Comparison of ENCODE assay signal across 13 cellular contexts in the genomic region with DNA sequence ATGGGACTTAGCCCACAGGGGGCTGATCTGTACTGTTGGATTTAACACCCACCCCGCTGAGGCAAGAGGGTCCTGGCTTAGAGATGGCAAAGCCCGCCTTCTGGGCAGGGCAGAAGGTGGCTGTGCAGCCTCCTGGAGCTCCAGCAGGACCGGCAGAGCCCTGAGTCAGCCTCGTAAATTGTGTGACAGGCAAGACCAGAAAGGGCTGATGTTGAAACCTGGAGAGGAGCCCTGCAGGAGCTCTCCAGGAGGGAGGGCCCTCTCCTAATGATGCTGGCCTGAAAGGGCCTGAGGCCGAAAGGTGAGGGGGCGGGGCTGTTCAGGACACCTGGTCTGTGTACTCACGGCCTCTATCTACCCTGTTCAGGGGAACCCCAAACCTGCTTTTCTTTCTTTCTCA. TPM values are rescaled to one million over a fixed set of nuclear protein-coding genes. Genes with fewer than 3 reads are reported as not detected.
DNase-seq lines count a peak whose midpoint lies in the region; ATAC-seq and TF ChIP-seq lines count a peak whose summit lies in the region.
"Had no signal": no experiment of that assay in that cellular context is flagged by ENCODE, and none has a peak within 500 bp of the region (broad histone marks: within the 10 kb centered on the region; RNA-seq: fewer than 3 reads in every experiment).

No MANE protein-coding gene starts in this region.

- H3K4me2 ChIP-seq in mesenchymal stem cell (ENCODE audit: low read length, poor library complexity, severe bottlenecking): no peak overlapping the region

- 70% methylated on average over 7 of the region's 7 CpGs for WGBS in mesenchymal stem cell

- H3K9ac ChIP-seq in mesenchymal stem cell (ENCODE audit: low read length): no peak overlapping the region

- H3K14ac ChIP-seq in mesenchymal stem cell (ENCODE audit: low read length in 2 of 2): no peak overlapping the region

- no peak for TF ChIP-seq RAD21 in Ishikawa (IDR thresholded peaks at IDR 0.05; ENCODE audit: low read depth)

- peak overlapping the region; percentile 44 for H2BK15ac ChIP-seq in mesenchymal stem cell (ENCODE audit: low read depth, poor library complexity, severe bottlenecking)

- no peak overlapping the region for H2AFZ ChIP-seq in mesenchymal stem cell (ENCODE audit: low read depth, low read length)

- peaks cover 0 to 57% of the 10 kb centered on the region in 2 experiments for H3K27me3 ChIP-seq in mesenchymal stem cell (ENCODE audit: control insufficient read depth in 1 of 2, insufficient read depth in 1 of 2, low read length in 2 of 2)
- H3K27me3 ChIP-seq: sigmoid colon had no signal

- H3K4me1 ChIP-seq in mesenchymal stem cell (ENCODE audit: control insufficient read depth, insufficient read depth, low read depth, low read length): peaks cover 18% of the 10 kb centered on the region
- H3K4me1 ChIP-seq: sigmoid colon had no signal

- no peak overlapping the region for H3K4ac ChIP-seq in mesenchymal stem cell (ENCODE audit: low read depth in 1 of 2, low read length in 2 of 2)

- no peak overlapping the region for H3K23ac ChIP-seq in mesenchymal stem cell (ENCODE audit: low read length in 2 of 2)

- no peak overlapping the region for H3K18ac ChIP-seq in mesenchymal stem cell (ENCODE audit: low read depth in 1 of 2, low read length in 2 of 2)

- DNase-seq in ELF-1 (ENCODE audit: low read depth, low spot score): peak; percentile 76
- DNase-seq in amniotic epithelial cell (ENCODE audit: low read depth): peak; percentile 56
- peak; percentile 32 for DNase-seq in mesenchymal stem cell
- no peak for DNase-seq in stimulated activated CD8-positive, alpha-beta memory T cell treated with anti-CD3 and anti-CD28 coated beads, Interleukin-4, amount 100 ng/mL, for 48 hours
- DNase-seq in MV-4-11 (lab: John Stamatoyannopoulos, UW): no peak
- no peak for DNase-seq in NK-92 treated with Interleukin-12 subunit alpha and Interleukin-12 subunit beta, amount 100 ng/mL, for 24 hours (lab: John Stamatoyannopoulos, UW)
- DNase-seq: CD8-positive, alpha-beta T cell; hippocampal formation; Karpas-422; nephron progenitor cell; sigmoid colon had no signal

- no peak overlapping the region for H3K4me3 ChIP-seq in mesenchymal stem cell (ENCODE audit: insufficient read depth in 1 of 2, low read depth in 1 of 2, low read length in 2 of 2)
- H3K4me3 ChIP-seq: sigmoid colon had no signal

- no peak overlapping the region for H2AK5ac ChIP-seq in mesenchymal stem cell (ENCODE audit: low read length, severe bottlenecking)

- TF ChIP-seq EP300 in Ishikawa (IDR thresholded peaks at IDR 0.05; ENCODE audit: borderline replicate concordance): no peak

- H4K8ac ChIP-seq in mesenchymal stem cell (ENCODE audit: low read length): no peak overlapping the region

- no peaks in the 10 kb centered on the region for H3K9me3 ChIP-seq in mesenchymal stem cell (ENCODE audit: control insufficient read depth, low read length)
- H3K9me3 ChIP-seq: sigmoid colon had no signal

- no peak overlapping the region for H2BK12ac ChIP-seq in mesenchymal stem cell (ENCODE audit: low read length in 2 of 2)

- no peak overlapping the region for H2BK5ac ChIP-seq in mesenchymal stem cell (ENCODE audit: low read depth, low read length, poor library complexity, severe bottlenecking)

- no peak overlapping the region for H3K27ac ChIP-seq in mesenchymal stem cell (ENCODE audit: low read length, poor library complexity, severe bottlenecking)
- H3K27ac ChIP-seq: sigmoid colon had no signal

- H4K91ac ChIP-seq in mesenchymal stem cell (ENCODE audit: low read length): no peak overlapping the region

- H2BK120ac ChIP-seq in mesenchymal stem cell (ENCODE audit: low read depth, low read length): no peak overlapping the region

- H3K36me3 ChIP-seq in mesenchymal stem cell (ENCODE audit: control insufficient read depth in 1 of 2, insufficient read depth in 2 of 2, low read depth in 1 of 2, low read length in 2 of 2): peaks cover 0 to 13% of the 10 kb centered on the region in 2 experiments
- H3K36me3 ChIP-seq: sigmoid colon had no signal

- no peaks in the 10 kb centered on the region for H3K79me1 ChIP-seq in mesenchymal stem cell (replicated peaks; ENCODE audit: low read length, poor library complexity, severe bottlenecking)

- no peak for ATAC-seq in HG03521 (IDR thresholded peaks at IDR 0.05; ENCODE audit: unreplicated experiment)
- ATAC-seq: CD8-positive, alpha-beta T cell had no signal

TF ChIP-seq in Ishikawa, 13 proteins besides CTCF, POLR2A, EP300 and RAD21:
- TF ChIP-seq EGR1 (IDR thresholded peaks at IDR 0.05): 0 out of 2 replicates have a peak, but pooled peaks have one; percentile 5
- no peak for TF ChIP-seq TCF12 (IDR thresholded peaks at IDR 0.05; ENCODE audit: low read depth)

RNA-seq across cellular contexts. Expression of a gene that starts 22.5 kb away (rescaled TPM):
- polyA plus RNA-seq in mesenchymal stem cell (2013, experiment 1 of 2): 2.6 TPM
- polyA plus RNA-seq in mesenchymal stem cell (2013, experiment 2 of 2): 2.7 TPM

RNA-seq across cellular contexts. Expression of a gene that starts 39.6 kb away (rescaled TPM):
- polyA plus RNA-seq in mesenchymal stem cell (2013, experiment 1 of 2): 3.6 TPM
- polyA plus RNA-seq in mesenchymal stem cell (2013, experiment 2 of 2): 3.5 TPM

RNA-seq across cellular contexts. Expression of a gene that starts 48.7 kb away (rescaled TPM):
- 8.4 TPM for polyA plus RNA-seq in mesenchymal stem cell (2013, experiment 1 of 2)
- polyA plus RNA-seq in mesenchymal stem cell (2013, experiment 2 of 2): 9.2 TPM

RNA-seq across cellular contexts. Expression of a gene that starts 49.7 kb away (rescaled TPM):
- 6.3 TPM for polyA plus RNA-seq in mesenchymal stem cell (2013, experiment 1 of 2)
- polyA plus RNA-seq in mesenchymal stem cell (2013, experiment 2 of 2): 6.1 TPM

Comparison
In these comparisons a context has a peak if more than half of its experiments do, and no peak if none do; other contexts are left out.
1. DNase-seq: peak in ELF-1 (single experiment), amniotic epithelial cell (single experiment) and mesenchymal stem cell (single experiment); none in stimulated activated CD8-positive, alpha-beta memory T cell treated with anti-CD3 and anti-CD28 coated beads, Interleukin-4, amount 100 ng/mL, for 48 hours (single experiment), MV-4-11 (single experiment) and NK-92 treated with Interleukin-12 subunit alpha and Interleukin-12 subunit beta, amount 100 ng/mL, for 24 hours (single experiment).